In the genomic region with DNA sequence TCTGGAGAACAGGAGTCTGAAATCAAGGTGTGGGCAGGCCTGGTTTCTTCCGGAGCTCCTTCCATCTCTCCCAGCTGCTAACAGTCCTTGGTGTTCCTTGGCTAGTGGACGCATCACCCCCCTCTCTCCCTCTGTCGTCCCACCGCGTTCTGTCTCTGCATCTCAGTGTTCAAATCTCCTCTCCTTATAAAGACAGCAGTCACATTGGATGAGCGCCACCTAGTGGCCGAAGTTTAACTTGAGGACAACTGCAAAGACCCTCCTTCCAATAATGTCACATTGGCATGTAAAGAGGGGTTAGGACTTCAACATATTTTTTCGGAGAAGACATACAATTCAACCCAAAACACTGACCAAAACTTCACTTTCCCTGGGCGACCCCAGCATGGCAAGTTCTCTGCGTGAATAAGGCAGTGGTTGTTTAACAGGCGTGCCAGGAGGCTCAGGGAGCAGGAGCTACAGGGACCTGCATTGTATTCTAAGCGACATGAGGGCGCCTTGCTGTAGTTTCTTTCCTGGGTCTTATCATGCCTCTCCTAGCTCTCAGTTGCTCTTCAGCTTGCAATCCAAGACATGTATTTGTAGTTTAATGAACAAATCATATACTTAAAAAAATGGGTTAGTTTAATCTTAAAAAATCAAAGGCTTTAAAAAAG, we compare ENCODE assay signal across 8 cellular contexts. TPM values are rescaled to one million over a fixed set of nuclear protein-coding genes. Genes with fewer than 3 reads are reported as not detected.
A peak's percentile ranks its signal among the peaks of the same experiment; 100 is the strongest.
DNase-seq lines count a peak whose midpoint lies in the region; ATAC-seq, FAIRE-seq and TF ChIP-seq lines count a peak whose summit lies in the region.

No MANE protein-coding gene starts in this region.

- H3K27me3 Mint-ChIP-seq in activated naive CD8-positive, alpha-beta T cell treated with anti-CD3 and anti-CD28 coated beads for 36 hours: peaks cover 27% of the 10 kb centered on the region

- H3K27ac ChIP-seq in right atrium auricular region (no peak overlapping the region), gastrocnemius medialis (peak overlapping the region in 1 of 4 donors; percentile 3)

- TF ChIP-seq POLR2A in H54 (IDR thresholded peaks at IDR 0.05; ENCODE audit: low read depth, low read length) (no peak), gastrocnemius medialis (IDR thresholded peaks at IDR 0.05) (no peak)

- DNase-seq in EH (ENCODE audit: low read depth): peak; percentile 78
- no peak for DNase-seq in H54 (ENCODE audit: insufficient read length, low spot score)
- DNase-seq in NAMALWA (ENCODE audit: low spot score): peak; percentile 87
- DNase-seq in SK-N-DZ (ENCODE audit: low spot score): peak; percentile 74
- peak; percentile 41 for DNase-seq in activated naive CD8-positive, alpha-beta T cell treated with anti-CD3 and anti-CD28 coated beads for 36 hours
- peak; percentile 86 for DNase-seq in right atrium auricular region (ENCODE audit: low spot score)
- peak; percentile 24 to 54 for DNase-seq in gastrocnemius medialis

- H3K4me3 Mint-ChIP-seq in activated naive CD8-positive, alpha-beta T cell treated with anti-CD3 and anti-CD28 coated beads for 36 hours: no peak overlapping the region

- no peaks in the 10 kb centered on the region for H3K9me3 Mint-ChIP-seq in activated naive CD8-positive, alpha-beta T cell treated with anti-CD3 and anti-CD28 coated beads for 36 hours

- in situ Hi-C loops in gastrocnemius medialis (cut with MboI; ENCODE audit: low sequenced_read_pairs in 4 of 4): loop anchor here (5.0 to 25.0 kb wide), 5 partner anchors 252 to 727 kb away; a partner anchor contains a TSS

- peaks cover 0 to 11% of the 10 kb centered on the region in 2 donors for H3K4me1 ChIP-seq in right atrium auricular region
- peaks cover 15 to 28% of the 10 kb centered on the region in 2 donors for H3K4me1 ChIP-seq in gastrocnemius medialis

- no peaks in the 10 kb centered on the region for H3K36me3 ChIP-seq in right atrium auricular region
- H3K36me3 ChIP-seq in gastrocnemius medialis: no peaks in the 10 kb centered on the region

- no peaks in the 10 kb centered on the region for H3K36me3 Mint-ChIP-seq in activated naive CD8-positive, alpha-beta T cell treated with anti-CD3 and anti-CD28 coated beads for 36 hours

- H3K9me3 ChIP-seq in right atrium auricular region: no peaks in the 10 kb centered on the region
- H3K9me3 ChIP-seq in gastrocnemius medialis: no peaks in the 10 kb centered on the region

- H3K4me3 ChIP-seq in right atrium auricular region: no peak overlapping the region
- H3K4me3 ChIP-seq in gastrocnemius medialis: no peak overlapping the region

- TF ChIP-seq CTCF in right atrium auricular region (IDR thresholded peaks at IDR 0.05) (peak; percentile 77 to 86), gastrocnemius medialis (IDR thresholded peaks at IDR 0.05 in 4 of 5, conservative IDR thresholded peaks at IDR 0.05 in 1 of 5) (peak; percentile 64 to 87 (median 76))

- FAIRE-seq in H54 (lab: Jason Lieb, UNC): peak; percentile 6

- H3K27me3 ChIP-seq in right atrium auricular region (no peaks in the 10 kb centered on the region), gastrocnemius medialis (no peaks in the 10 kb centered on the region)

- peaks cover 1% of the 10 kb centered on the region for H3K4me1 Mint-ChIP-seq in activated naive CD8-positive, alpha-beta T cell treated with anti-CD3 and anti-CD28 coated beads for 36 hours

- peak in 1 of 2 donors; percentile 47 for ATAC-seq in gastrocnemius medialis
- no peak for ATAC-seq in HG03521 (IDR thresholded peaks at IDR 0.05; ENCODE audit: unreplicated experiment)

- intact Hi-C loops in gastrocnemius medialis (cut with DNase I; ENCODE audit: low total_unique reads): loop anchor here (1.0 to 10.0 kb wide), 3 partner anchors 57 to 615 kb away; no protein-coding TSS in a partner anchor

- no peak overlapping the region for H3K27ac Mint-ChIP-seq in activated naive CD8-positive, alpha-beta T cell treated with anti-CD3 and anti-CD28 coated beads for 36 hours

RNA-seq across cellular contexts. Expression of a gene that starts 27.9 kb away (rescaled TPM):
- polyA plus RNA-seq in SK-N-DZ (2014; cell fraction: cytosol; rRNA removed): 242 and 321 TPM in 2 replicates
- polyA plus RNA-seq in SK-N-DZ (2014; cell fraction: nucleus; rRNA removed): 109 and 110 TPM in 2 replicates
- total RNA-seq in activated naive CD8-positive, alpha-beta T cell treated with anti-CD3 and anti-CD28 coated beads for 36 hours: under 1 TPM; 0.66 to 0.85 TPM
- total RNA-seq in right atrium auricular region (10 to 100 TPM in 1 of 2 donors, 1 to 10 TPM in 1; 8.3 to 18.4 TPM), gastrocnemius medialis (1 to 10 TPM in 2 of 4 donors, under 1 TPM in 1, not detected in 1; 0.82 to 4.0 (median 4.0) TPM)
